ENCODE assay signal across 9 cellular contexts in genomic region chr9:129627556-129628492, GRCh38. TPM values are rescaled to one million over a fixed set of nuclear protein-coding genes. Genes with fewer than 3 reads are reported as not detected.
DNase-seq lines count a peak whose midpoint lies in the region; ATAC-seq and TF ChIP-seq lines count a peak whose summit lies in the region.
"Had no signal": no experiment of that assay in that cellular context is flagged by ENCODE, and none has a peak within 500 bp of the region (broad histone marks: within the 10 kb centered on the region; RNA-seq: fewer than 3 reads in every experiment).

No MANE protein-coding gene starts in this region.

- peaks cover 49 to 58% of the 10 kb centered on the region in 2 donors for H3K4me1 Mint-ChIP-seq in effector memory CD8-positive, alpha-beta T cell (ENCODE audit: low read depth in 2 of 2)

- H3K36me3 Mint-ChIP-seq in effector memory CD8-positive, alpha-beta T cell (ENCODE audit: insufficient read depth): peaks cover 40% of the 10 kb centered on the region

- peak overlapping the region; percentile 83 for H3K4me2 ChIP-seq in OCI-LY1 (ENCODE audit: low read length)
- H3K4me2 ChIP-seq in parathyroid adenoma (ENCODE audit: low read length): peak overlapping the region; percentile 83

- H3K9me2 ChIP-seq in OCI-LY1 (ENCODE audit: low read depth, low read length): no peaks in the 10 kb centered on the region

- H2AFZ ChIP-seq in OCI-LY1 (ENCODE audit: low read length) (no peak overlapping the region), parathyroid adenoma (no peak overlapping the region)

- H3K79me2 ChIP-seq in OCI-LY1 (ENCODE audit: insufficient read depth, low read length): peaks cover 60% of the 10 kb centered on the region
- H3K79me2 ChIP-seq in parathyroid adenoma: peaks cover 13% of the 10 kb centered on the region

- H3K9ac ChIP-seq in ES-I3 (ENCODE audit: low read depth, low read length): peak overlapping the region; percentile 100; the same call in 1 of the 2 replicates
- H3K9ac ChIP-seq in OCI-LY1 (ENCODE audit: low read length): peak overlapping the region; percentile 93
- H3K9ac ChIP-seq in parathyroid adenoma: no peak overlapping the region

- peak overlapping the region; percentile 95 to 96 for H3K27ac Mint-ChIP-seq in effector memory CD8-positive, alpha-beta T cell

- TF ChIP-seq CTCF in OCI-LY1 (IDR thresholded peaks at IDR 0.05; ENCODE audit: low read length): no peak
- no peak for TF ChIP-seq CTCF in parathyroid adenoma (IDR thresholded peaks at IDR 0.05)
- no peak for TF ChIP-seq CTCF in foreskin keratinocyte (conservative IDR thresholded peaks at IDR 0.05)

- H3K4me3 Mint-ChIP-seq in effector memory CD8-positive, alpha-beta T cell: peak overlapping the region; percentile 83 to 89

- H3K9me3 Mint-ChIP-seq in effector memory CD8-positive, alpha-beta T cell: no peaks in the 10 kb centered on the region

- H3K27me3 Mint-ChIP-seq in effector memory CD8-positive, alpha-beta T cell: peaks cover 0 to 9% of the 10 kb centered on the region in 2 donors

- H4K20me1 ChIP-seq in OCI-LY1 (ENCODE audit: insufficient read depth, low read length): no peaks in the 10 kb centered on the region

- H3F3A ChIP-seq in OCI-LY1 (ENCODE audit: insufficient read depth, low read length): no peaks in the 10 kb centered on the region

- H3K4me1 ChIP-seq in ES-I3 (ENCODE audit: insufficient read depth, low read length): peaks cover 11% of the 10 kb centered on the region; the same call in 1 of the 2 replicates
- H3K4me1 ChIP-seq in OCI-LY1 (ENCODE audit: insufficient read depth, low read length, severe bottlenecking): peaks cover 40% of the 10 kb centered on the region
- H3K4me1 ChIP-seq in parathyroid adenoma: peaks cover 3% of the 10 kb centered on the region
- H3K4me1 ChIP-seq in foreskin keratinocyte: peaks cover 12% of the 10 kb centered on the region

- ATAC-seq in effector memory CD8-positive, alpha-beta T cell (replicated peaks): no peak
- ATAC-seq in GM18868 (IDR thresholded peaks at IDR 0.05; ENCODE audit: unreplicated experiment): no peak
- ATAC-seq in foreskin keratinocyte: no peak

- H3K9me3 ChIP-seq in ES-I3 (ENCODE audit: control insufficient read depth, insufficient read depth, low read length): no peaks in the 10 kb centered on the region
- no peaks in the 10 kb centered on the region for H3K9me3 ChIP-seq in OCI-LY1 (ENCODE audit: low read length)
- no peaks in the 10 kb centered on the region for H3K9me3 ChIP-seq in parathyroid adenoma (ENCODE audit: control insufficient read depth, low read length)

- H3K27me3 ChIP-seq in OCI-LY1 (ENCODE audit: insufficient read depth, low read length) (no peaks in the 10 kb centered on the region), parathyroid adenoma (ENCODE audit: control insufficient read depth, insufficient read depth, low read length) (no peaks in the 10 kb centered on the region), foreskin keratinocyte (no peaks in the 10 kb centered on the region)

- H3K27ac ChIP-seq in OCI-LY1 (ENCODE audit: low read depth, low read length, poor library complexity, severe bottlenecking): no peak overlapping the region
- H3K27ac ChIP-seq in parathyroid adenoma: no peak overlapping the region
- H3K27ac ChIP-seq in foreskin keratinocyte: no peak overlapping the region

- H3K4me3 ChIP-seq in OCI-LY1 (ENCODE audit: low read depth, low read length, poor library complexity, severe bottlenecking) (peak overlapping the region; percentile 86), parathyroid adenoma (ENCODE audit: low read depth, low read length) (peak overlapping the region; percentile 76)

- peaks cover 3% of the 10 kb centered on the region; the same call in 1 of the 2 replicates for H3K36me3 ChIP-seq in ES-I3 (ENCODE audit: insufficient read depth, low read length)
- peaks cover 49% of the 10 kb centered on the region for H3K36me3 ChIP-seq in OCI-LY1 (ENCODE audit: insufficient read depth, low read length)
- H3K36me3 ChIP-seq in parathyroid adenoma (ENCODE audit: control insufficient read depth, insufficient read depth, low read length): no peaks in the 10 kb centered on the region

- DNase-seq in effector memory CD8-positive, alpha-beta T cell: no peak
- DNase-seq in NCI-H2227 treated with DMSO at 0.1 percent for 48 hours (lab: John Stamatoyannopoulos, UW): no peak
- DNase-seq in NCI-H345 treated with DMSO at 0.1 percent for 48 hours (lab: John Stamatoyannopoulos, UW; ENCODE audit: unreplicated experiment): no peak
- DNase-seq in foreskin keratinocyte: no peak
- DNase-seq: stimulated activated CD4-positive, alpha-beta T cell treated with anti-CD3 and anti-CD28 coated beads, Interleukin-4, amount 100 ng/mL, for 4 hours had no signal

RNA-seq across cellular contexts. Expression of gene NTMT1, which starts 1.9 kb away (rescaled TPM):
- 64.2 and 70.9 TPM in 2 replicates for total RNA-seq in foreskin keratinocyte
- 130 and 132 TPM in 2 replicates for polyA plus RNA-seq in foreskin keratinocyte

RNA-seq across cellular contexts. Expression of gene C9orf50, which starts 6.9 kb away (rescaled TPM):
- not detected in 2 replicates for total RNA-seq in foreskin keratinocyte
- not detected in 2 replicates for polyA plus RNA-seq in foreskin keratinocyte

RNA-seq across cellular contexts. Expression of gene ASB6, which starts 14.1 kb away (rescaled TPM):
- total RNA-seq in foreskin keratinocyte: 22.7 and 23.2 TPM in 2 replicates
- 20.0 and 21.2 TPM in 2 replicates for polyA plus RNA-seq in foreskin keratinocyte

RNA-seq across cellular contexts. Expression of gene PRRX2, which starts 37.6 kb away (rescaled TPM):
- not detected in 2 replicates for total RNA-seq in foreskin keratinocyte
- polyA plus RNA-seq in foreskin keratinocyte: 0.06 and 0.09 TPM in 2 replicates
